In genomic region chr3:78858910-78859309, GRCh38 we compare ENCODE assay signal across 21 cellular contexts.
"Had no signal": no experiment of that assay in that cellular context is flagged by ENCODE, and none has a peak within 500 bp of the region (broad histone marks: within the 10 kb centered on the region; RNA-seq: fewer than 3 reads in every experiment).

No MANE protein-coding gene starts in this region.

- FAIRE-seq: TTC549 had no signal

- H3K9me3 ChIP-seq: neutrophil, sigmoid colon had no signal

- H3K4me1 ChIP-seq: parathyroid adenoma had no signal

- H3K36me3 ChIP-seq: cardiac muscle cell, neutrophil, sigmoid colon, spleen had no signal

- H3K27ac ChIP-seq: cardiac muscle cell, epithelial cell of prostate, neutrophil, parathyroid adenoma, sigmoid colon had no signal

- H3K4me3 ChIP-seq: cardiac muscle cell, sigmoid colon, spleen had no signal

- DNase-seq: activated CD4-positive, alpha-beta T cell treated with anti-CD3 and anti-CD28 coated beads for 4 hours; activated CD8-positive, alpha-beta T cell treated with anti-CD3 and anti-CD28 coated beads for 36 hours; activated naive CD4-positive, alpha-beta T cell; activated naive CD8-positive, alpha-beta T cell treated with anti-CD3 and anti-CD28 coated beads for 36 hours; activated T-cell treated with anti-CD3 and anti-CD28 coated beads, Interleukin-2, amount 50 U/mL, for 1 hour; amniotic stem cell; dermis blood vessel endothelial cell; effector memory CD8-positive, alpha-beta T cell; foreskin fibroblast; mesendoderm; naive thymus-derived CD8-positive, alpha-beta T cell; sigmoid colon; spleen; stimulated activated naive CD4-positive, alpha-beta T cell had no signal

- ATAC-seq: activated CD8-positive, alpha-beta T cell treated with anti-CD3 and anti-CD28 coated beads for 36 hours; activated T-helper 17 cell treated with anti-CD3 and anti-CD28 coated beads, Interleukin-2, amount 50 U/mL, for 72 hours; effector memory CD8-positive, alpha-beta T cell; naive thymus-derived CD8-positive, alpha-beta T cell; WTC11 had no signal

- H3K27me3 ChIP-seq: cardiac muscle cell, neutrophil, sigmoid colon, spleen had no signal
